ENCODE assay signal across 19 cellular contexts in the genomic region with DNA sequence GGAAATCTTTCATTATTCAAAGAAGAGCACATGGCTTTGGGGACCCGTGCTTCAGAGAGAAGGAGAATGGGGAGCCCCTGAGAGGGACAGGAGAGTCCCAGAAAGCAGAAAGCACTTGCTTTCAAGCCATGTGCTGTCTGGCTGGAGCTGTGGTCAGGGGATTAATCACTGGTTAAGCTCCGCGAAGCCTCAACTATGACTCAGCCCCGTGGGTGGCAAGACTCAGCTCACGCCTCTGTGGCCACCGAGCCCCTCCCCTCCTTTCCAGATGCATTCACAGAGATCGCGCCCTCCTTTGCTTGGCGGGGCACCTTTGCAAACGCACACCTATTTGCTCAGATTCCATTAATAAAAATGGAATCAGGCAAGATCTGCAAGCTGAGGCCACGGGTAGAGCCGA.
DNase-seq lines count a peak whose midpoint lies in the region; ATAC-seq lines count a peak whose summit lies in the region.
"Had no signal": no experiment of that assay in that cellular context is flagged by ENCODE, and none has a peak within 500 bp of the region (broad histone marks: within the 10 kb centered on the region; RNA-seq: fewer than 3 reads in every experiment).

No MANE protein-coding gene starts in this region.

- H3K27ac Mint-ChIP-seq in activated naive CD8-positive, alpha-beta T cell treated with anti-CD3 and anti-CD28 coated beads, Interleukin-2, amount 50 U/mL, for 24 hours: no peak overlapping the region
- H3K27ac Mint-ChIP-seq: activated T-helper 1 cell treated with anti-CD3 and anti-CD28 coated beads, Interleukin-12 subunit alpha, Interleukin-12 subunit beta, Interleukin-2, Interleukin-4 antibody, amounts not matched to agents 30 ng/mL and 10 ng/mL and 1 ng/mL, durations not matched to agents 14 hours and 24 hours and 36 hours had no signal

- no peak overlapping the region for H3K18ac ChIP-seq in neuronal stem cell (ENCODE audit: low read length)

- no peak overlapping the region for H3K9ac ChIP-seq in neuronal stem cell (ENCODE audit: low read depth, low read length, poor library complexity)

- H2AFZ ChIP-seq in neuronal stem cell (ENCODE audit: low read length): no peak overlapping the region

- peaks cover 0 to 13% of the 10 kb centered on the region in 2 donors for H3K9me3 ChIP-seq in neuronal stem cell (replicated peaks in 1 of 2; ENCODE audit: control insufficient read depth in 2 of 2, insufficient read depth in 1 of 2, low read depth in 1 of 2, low read length in 2 of 2)

- H3K27ac ChIP-seq in neuronal stem cell (replicated peaks; ENCODE audit: low read length): no peak overlapping the region

- no peak overlapping the region for H2AK5ac ChIP-seq in neuronal stem cell (ENCODE audit: low read depth, low read length)

- H2BK15ac ChIP-seq in neuronal stem cell (ENCODE audit: low read length): no peak overlapping the region

- no peak overlapping the region for H3K4me3 ChIP-seq in neuronal stem cell (ENCODE audit: low read length in 2 of 2)
- H3K4me3 ChIP-seq: GM12878 had no signal

- no peaks in the 10 kb centered on the region for H3K4me1 Mint-ChIP-seq in activated naive CD8-positive, alpha-beta T cell treated with anti-CD3 and anti-CD28 coated beads, Interleukin-2, amount 50 U/mL, for 24 hours

- H3K4me1 ChIP-seq in neuronal stem cell (ENCODE audit: control insufficient read depth in 2 of 2, insufficient read depth in 1 of 2, low read depth in 1 of 2, low read length in 2 of 2): peaks cover 0 to 4% of the 10 kb centered on the region in 2 donors

- no peak for ATAC-seq in activated naive CD8-positive, alpha-beta T cell treated with anti-CD3 and anti-CD28 coated beads, Interleukin-2, amount 50 U/mL, for 24 hours
- no peak for ATAC-seq in HG03139 (IDR thresholded peaks at IDR 0.05; ENCODE audit: unreplicated experiment)
- ATAC-seq: GM12878 had no signal

- H3K4me3 Mint-ChIP-seq in activated naive CD8-positive, alpha-beta T cell treated with anti-CD3 and anti-CD28 coated beads, Interleukin-2, amount 50 U/mL, for 24 hours: no peak overlapping the region
- H3K4me3 Mint-ChIP-seq: activated T-helper 1 cell treated with anti-CD3 and anti-CD28 coated beads, Interleukin-12 subunit alpha, Interleukin-12 subunit beta, Interleukin-2, Interleukin-4 antibody, amounts not matched to agents 30 ng/mL and 10 ng/mL and 1 ng/mL, durations not matched to agents 14 hours and 24 hours and 36 hours had no signal

- DNase-seq in NCI-H748 (lab: John Stamatoyannopoulos, UW; ENCODE audit: unreplicated experiment): peak; percentile 15
- no peak for DNase-seq in NCI-H748 treated with DMSO at 0.1 percent for 48 hours (lab: John Stamatoyannopoulos, UW)
- peak; percentile 29 for DNase-seq in LoVo (ENCODE audit: low spot score)
- DNase-seq in activated naive CD8-positive, alpha-beta T cell treated with anti-CD3 and anti-CD28 coated beads, Interleukin-2, amount 50 U/mL, for 24 hours: peak; percentile 11
- DNase-seq in neuronal stem cell (ENCODE audit: low spot score): peak; percentile 12
- no peak for DNase-seq in effector CD8-positive, alpha-beta T cell (lab: John Stamatoyannopoulos, UW)
- DNase-seq in NCI-H1436 treated with DMSO at 0.1 percent for 48 hours (lab: John Stamatoyannopoulos, UW): no peak
- DNase-seq: 8988T; activated CD4-positive, alpha-beta T cell treated with anti-CD3 and anti-CD28 coated beads for 4 hours; amniotic stem cell; EL; Kasumi-1; NCI-H2081; NCI-H774; Right ventricle myocardium superior; T-helper 2 cell had no signal

- no peak overlapping the region for H3K4me2 ChIP-seq in neuronal stem cell (ENCODE audit: insufficient read depth, low read length, poor library complexity, severe bottlenecking)

- H3K79me1 ChIP-seq in neuronal stem cell (ENCODE audit: low read depth, low read length): no peaks in the 10 kb centered on the region

- no peak overlapping the region for H3K23ac ChIP-seq in neuronal stem cell (ENCODE audit: low read depth, low read length, poor library complexity)

- peaks cover 4% of the 10 kb centered on the region for H3K27me3 Mint-ChIP-seq in activated naive CD8-positive, alpha-beta T cell treated with anti-CD3 and anti-CD28 coated beads, Interleukin-2, amount 50 U/mL, for 24 hours

- H3K9me3 Mint-ChIP-seq in activated naive CD8-positive, alpha-beta T cell treated with anti-CD3 and anti-CD28 coated beads, Interleukin-2, amount 50 U/mL, for 24 hours: peaks cover 5% of the 10 kb centered on the region

- no peaks in the 10 kb centered on the region for H3K36me3 ChIP-seq in neuronal stem cell (replicated peaks in 1 of 2; ENCODE audit: control insufficient read depth in 2 of 2, insufficient read depth in 2 of 2, low read length in 2 of 2)

- no peak overlapping the region for H3K14ac ChIP-seq in neuronal stem cell (ENCODE audit: low read length)

- no peaks in the 10 kb centered on the region for H3K27me3 ChIP-seq in neuronal stem cell (ENCODE audit: control insufficient read depth in 3 of 3, insufficient read depth in 3 of 3, low read depth in 1 of 3, low read length in 3 of 3)

- no peak overlapping the region for H3K4ac ChIP-seq in neuronal stem cell (ENCODE audit: low read length)

- no peak overlapping the region for H2BK120ac ChIP-seq in neuronal stem cell (ENCODE audit: low read depth, low read length)

- no peaks in the 10 kb centered on the region for H3K36me3 Mint-ChIP-seq in activated naive CD8-positive, alpha-beta T cell treated with anti-CD3 and anti-CD28 coated beads, Interleukin-2, amount 50 U/mL, for 24 hours (ENCODE audit: low read depth)

- no CpG with 5 or more reads among the region's 12 CpGs for WGBS in neuronal stem cell (ENCODE audit: extremely low coverage in 2 of 2, insufficient read length in 2 of 2, insufficient replicate concordance in 1 of 2), 2 donors

- H4K8ac ChIP-seq in neuronal stem cell (ENCODE audit: low read depth, low read length): no peak overlapping the region

- no peak overlapping the region for H2BK12ac ChIP-seq in neuronal stem cell (ENCODE audit: low read length)

- no peak overlapping the region for H2BK5ac ChIP-seq in neuronal stem cell (ENCODE audit: low read length)

- no peak overlapping the region for H4K91ac ChIP-seq in neuronal stem cell (ENCODE audit: low read depth, low read length, poor library complexity)

Comparison
In these comparisons a context has a peak if more than half of its experiments do, and no peak if none do; other contexts are left out.
1. DNase-seq: peak in NCI-H748 (single experiment), LoVo (single experiment), activated naive CD8-positive, alpha-beta T cell treated with anti-CD3 and anti-CD28 coated beads, Interleukin-2, amount 50 U/mL, for 24 hours (single experiment) and neuronal stem cell (single experiment); none in NCI-H748 treated with DMSO at 0.1 percent for 48 hours (single experiment), effector CD8-positive, alpha-beta T cell (single experiment) and NCI-H1436 treated with DMSO at 0.1 percent for 48 hours (single experiment).